In the genomic region with DNA sequence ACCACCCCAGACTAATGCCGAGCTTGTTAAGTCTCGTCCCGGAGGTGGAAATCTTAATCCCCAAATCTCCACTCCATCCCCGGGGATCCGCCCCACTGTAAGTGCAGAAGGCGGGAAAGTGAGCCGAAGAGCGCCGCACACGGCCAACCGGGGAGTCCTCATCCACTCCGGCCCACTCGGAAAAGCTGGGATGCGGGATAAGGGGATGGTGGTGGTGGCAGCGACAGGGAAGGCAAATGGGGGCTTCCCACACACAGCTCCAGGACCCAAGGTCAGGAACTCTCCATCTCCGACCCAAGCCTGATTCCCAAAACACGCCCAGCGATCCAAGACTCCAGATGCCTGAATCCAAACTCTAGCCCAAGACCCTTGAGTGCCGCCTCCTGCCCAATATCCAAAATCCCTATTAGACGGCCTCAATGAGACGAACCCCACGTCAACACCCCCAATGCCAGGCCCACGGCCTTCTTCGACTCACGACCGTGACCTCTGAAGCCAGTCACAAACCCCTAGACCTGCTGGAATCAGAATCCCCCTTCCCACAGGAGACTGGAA, we compare ENCODE assay signal across 8 cellular contexts. TPM values are rescaled to one million over a fixed set of nuclear protein-coding genes. Genes with fewer than 3 reads are reported as not detected.
A peak's percentile ranks its signal among the peaks of the same experiment; 100 is the strongest.
DNase-seq lines count a peak whose midpoint lies in the region; ATAC-seq and TF ChIP-seq lines count a peak whose summit lies in the region.

No MANE protein-coding gene starts in this region.

- H3K27ac ChIP-seq in body of pancreas: peak overlapping the region; percentile 48 to 87 (median 78)
- H3K27ac ChIP-seq in stomach smooth muscle (ENCODE audit: low read length): peak overlapping the region; percentile 79

- H3K36me3 ChIP-seq in body of pancreas (replicated peaks in 1 of 2; ENCODE audit: insufficient read depth in 1 of 2, low read depth in 2 of 2) (no peaks in the 10 kb centered on the region), stomach smooth muscle (ENCODE audit: control insufficient read depth in 2 of 2, insufficient read depth in 2 of 2, low read length in 2 of 2) (no peaks in the 10 kb centered on the region)

- WGBS in body of pancreas, 2 donors: 0% methylated on average over 11 to 26 of the region's 26 CpGs

- peak overlapping the region; percentile 88 to 90 for H3K9ac ChIP-seq in stomach smooth muscle (ENCODE audit: low read length in 2 of 2)

- H3K9me3 ChIP-seq in body of pancreas: no peaks in the 10 kb centered on the region
- no peaks in the 10 kb centered on the region for H3K9me3 ChIP-seq in stomach smooth muscle (ENCODE audit: control insufficient read depth in 2 of 2, low read length in 2 of 2)

- intact Hi-C loops in body of pancreas (cut with DNase I): no loop called here

- H3K4me1 ChIP-seq in body of pancreas: peaks cover 47% of the 10 kb centered on the region
- H3K4me1 ChIP-seq in stomach smooth muscle (ENCODE audit: control insufficient read depth, insufficient read depth, low read length): peaks cover 27% of the 10 kb centered on the region

- DNase-seq in A172 (ENCODE audit: low spot score) (peak; percentile 21), NCI-H524 (lab: John Stamatoyannopoulos, UW) (peak; percentile 64 to 78), body of pancreas (no peak), kidney tubule cell (ENCODE audit: low spot score) (peak; percentile 16), germinal center (ENCODE audit: low spot score) (no peak)

- no peak for TF ChIP-seq POLR2A in body of pancreas (IDR thresholded peaks at IDR 0.05)

- TF ChIP-seq CTCF in GM12875 (IDR thresholded peaks at IDR 0.05; ENCODE audit: borderline replicate concordance, insufficient read depth, low read depth, low read length): no peak
- TF ChIP-seq CTCF in body of pancreas (IDR thresholded peaks at IDR 0.05): no peak

- H3K27me3 ChIP-seq in body of pancreas (no peaks in the 10 kb centered on the region), stomach smooth muscle (ENCODE audit: control insufficient read depth in 1 of 2, insufficient read depth in 2 of 2, low read length in 2 of 2) (no peaks in the 10 kb centered on the region)

- H3K4me3 ChIP-seq in GM12875 (ENCODE audit: low read depth, low read length) (peak overlapping the region; percentile 95), body of pancreas (peak overlapping the region; percentile 90 to 93), stomach smooth muscle (ENCODE audit: low read length in 2 of 2) (peak overlapping the region; percentile 88 to 95)

- ATAC-seq in body of pancreas (peak; percentile 9), HG03097 (IDR thresholded peaks at IDR 0.05; ENCODE audit: low FRiP score, unreplicated experiment) (no peak)

RNA-seq across cellular contexts. Expression of gene FBL, which starts 0.5 kb away (rescaled TPM):
- total RNA-seq in A172 (2014; rRNA removed; shearing (Covaris generic)): 168 and 192 TPM in 2 replicates
- 100 to 1,000 TPM in 1 of 2 donors, 10 to 100 TPM in 1; 90.3 to 118 TPM for total RNA-seq in body of pancreas

RNA-seq across cellular contexts. Expression of gene DYRK1B, which starts 11.7 kb away (rescaled TPM):
- total RNA-seq in A172 (2014; rRNA removed; shearing (Covaris generic)): 12.5 and 13.0 TPM in 2 replicates
- total RNA-seq in body of pancreas: 10 to 100 TPM; 11.9 to 21.1 TPM

Comparison
In these comparisons a context has a peak if more than half of its experiments do, and no peak if none do; other contexts are left out.
1. DNase-seq: peak in A172 (single experiment), NCI-H524 (2 of 2) and kidney tubule cell (single experiment); none in body of pancreas (0 of 4) and germinal center (single experiment).
2. Peak in every context shown above with its lines, with median percentiles within 50 percentile points of each other: H3K4me3 ChIP-seq.